Comparison of ENCODE assay signal across 8 cellular contexts in the genomic region with DNA sequence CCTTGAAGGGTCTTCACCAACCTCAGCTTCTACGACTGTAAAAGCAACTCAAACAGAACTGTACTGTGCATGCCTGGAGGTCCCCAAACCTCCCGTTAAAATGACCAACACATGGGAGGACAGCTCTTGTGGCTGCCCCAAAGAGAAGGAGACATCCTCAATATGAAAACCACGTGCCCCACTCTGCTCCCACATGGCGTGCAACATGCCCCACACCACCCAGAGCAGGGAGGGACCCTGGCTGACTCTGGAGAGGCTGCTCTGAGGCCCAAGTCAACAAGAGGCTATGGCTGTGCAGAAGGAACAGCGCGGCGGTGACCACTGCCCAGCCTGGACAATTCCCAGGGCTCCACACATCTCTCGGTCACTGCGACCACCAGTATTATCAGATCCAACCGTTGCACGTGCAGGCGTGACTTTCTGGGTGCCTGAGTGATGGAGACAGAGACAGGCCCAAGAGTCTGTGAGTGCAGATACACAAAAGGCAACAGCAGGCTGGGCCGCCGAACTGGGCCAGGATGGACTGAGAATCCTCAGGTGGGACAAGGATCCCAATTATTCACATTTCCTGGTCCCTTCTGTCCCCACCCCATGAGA. TPM values are rescaled to one million over a fixed set of nuclear protein-coding genes. Genes with fewer than 3 reads are reported as not detected.
DNase-seq lines count a peak whose midpoint lies in the region; ATAC-seq and TF ChIP-seq lines count a peak whose summit lies in the region.

No MANE protein-coding gene starts in this region.

- TF ChIP-seq CTCF in lower lobe of right lung (IDR thresholded peaks at IDR 0.05) (no peak), vagina (IDR thresholded peaks at IDR 0.05) (no peak)

- H3K4me3 ChIP-seq in right cardiac atrium (ENCODE audit: low read length) (no peak overlapping the region), lower lobe of right lung (peak overlapping the region; percentile 65), vagina (peak overlapping the region; percentile 56 to 60)

- no peak for TF ChIP-seq POLR2A in vagina (IDR thresholded peaks at IDR 0.05)

- H3K9me3 Mint-ChIP-seq in activated naive CD8-positive, alpha-beta T cell treated with anti-CD3 and anti-CD28 coated beads for 36 hours = no peaks in the 10 kb centered on the region

- ATAC-seq in right cardiac atrium (no peak), left ventricle myocardium superior (no peak), lower lobe of right lung (no peak)

- H3K27ac Mint-ChIP-seq in activated naive CD8-positive, alpha-beta T cell treated with anti-CD3 and anti-CD28 coated beads for 36 hours = peak overlapping the region; percentile 98

- H3K36me3 ChIP-seq in lower lobe of right lung = peaks cover 9% of the 10 kb centered on the region
- no peaks in the 10 kb centered on the region for H3K36me3 ChIP-seq in vagina

- H3K9me3 ChIP-seq in right cardiac atrium (ENCODE audit: control insufficient read depth, low read length) (no peaks in the 10 kb centered on the region), lower lobe of right lung (no peaks in the 10 kb centered on the region), vagina (no peaks in the 10 kb centered on the region)

- H3K4me3 Mint-ChIP-seq in activated naive CD8-positive, alpha-beta T cell treated with anti-CD3 and anti-CD28 coated beads for 36 hours = peak overlapping the region; percentile 95

- H3K27me3 ChIP-seq in right cardiac atrium (ENCODE audit: control insufficient read depth, insufficient read depth) (no peaks in the 10 kb centered on the region), lower lobe of right lung (ENCODE audit: low read depth) (no peaks in the 10 kb centered on the region), vagina (no peaks in the 10 kb centered on the region)

- H3K27me3 Mint-ChIP-seq in activated naive CD8-positive, alpha-beta T cell treated with anti-CD3 and anti-CD28 coated beads for 36 hours = no peaks in the 10 kb centered on the region

- intact Hi-C loops in right cardiac atrium (cut with DNase I) (no loop called here), left ventricle myocardium superior (cut with micrococcal nuclease) (no loop called here), lower lobe of right lung (cut with DNase I) (no loop called here), vagina (cut with DNase I) (loop anchor here (10.0 kb wide), 1 partner anchor 60 kb away; no protein-coding TSS in a partner anchor)

- DNase-seq in right cardiac atrium (peak in 1 of 3 donors; percentile 44), left ventricle myocardium superior (no peak), lower lobe of right lung (no peak), vagina (ENCODE audit: extremely low spot score in 2 of 2) (no peak), HuH-7 (ENCODE audit: low spot score) (no peak), hepatic stellate cell (ENCODE audit: low spot score) (no peak), HuH-7.5 (ENCODE audit: low spot score) (no peak)
- DNase-seq in activated naive CD8-positive, alpha-beta T cell treated with anti-CD3 and anti-CD28 coated beads for 36 hours = no peak

- H3K36me3 Mint-ChIP-seq in activated naive CD8-positive, alpha-beta T cell treated with anti-CD3 and anti-CD28 coated beads for 36 hours = peaks cover 31% of the 10 kb centered on the region

- H3K4me1 ChIP-seq in right cardiac atrium (ENCODE audit: control insufficient read depth, insufficient read depth, low read length) = peaks cover 2% of the 10 kb centered on the region
- H3K4me1 ChIP-seq in lower lobe of right lung = peaks cover 31% of the 10 kb centered on the region
- H3K4me1 ChIP-seq in vagina = peaks cover 59% of the 10 kb centered on the region

- peak overlapping the region; percentile 16 for H3K27ac ChIP-seq in right cardiac atrium (ENCODE audit: low read length)
- H3K27ac ChIP-seq in lower lobe of right lung = no peak overlapping the region
- peak overlapping the region; percentile 94 for H3K27ac ChIP-seq in vagina

- H3K4me1 Mint-ChIP-seq in activated naive CD8-positive, alpha-beta T cell treated with anti-CD3 and anti-CD28 coated beads for 36 hours = peaks cover 25% of the 10 kb centered on the region

- 80% methylated on average over 14 of the region's 14 CpGs for WGBS in right cardiac atrium

RNA-seq across cellular contexts. Expression of a gene that starts 1.4 kb away (rescaled TPM):
- total RNA-seq in right cardiac atrium (1 to 10 TPM; 3.8 to 5.4 (median 4.0) TPM), left ventricle myocardium superior (11.5 TPM), lower lobe of right lung (3.8 TPM), vagina (0.74 TPM)
- polyA plus RNA-seq in right cardiac atrium = 2.9 TPM
- 10 to 100 TPM; 19.4 to 19.5 TPM for total RNA-seq in activated naive CD8-positive, alpha-beta T cell treated with anti-CD3 and anti-CD28 coated beads for 36 hours

RNA-seq across cellular contexts. Expression of a gene that starts 32.2 kb away (rescaled TPM):
- 10 to 100 TPM; 22.9 to 55.7 (median 30.7) TPM for total RNA-seq in right cardiac atrium
- polyA plus RNA-seq in right cardiac atrium = 30.7 TPM
- 63.3 TPM for total RNA-seq in left ventricle myocardium superior
- total RNA-seq in activated naive CD8-positive, alpha-beta T cell treated with anti-CD3 and anti-CD28 coated beads for 36 hours = 10 to 100 TPM; 21.3 to 22.7 TPM
- total RNA-seq in lower lobe of right lung = 92.6 TPM
- total RNA-seq in vagina = 82.0 TPM
